ENCODE assay signal across 24 cellular contexts in genomic region chr5:169114466-169114865, GRCh38.
"Had no signal": no experiment of that assay in that cellular context is flagged by ENCODE, and none has a peak within 500 bp of the region (broad histone marks: within the 10 kb centered on the region; RNA-seq: fewer than 3 reads in every experiment).

No MANE protein-coding gene starts in this region.

- H3K27me3 ChIP-seq: left lung, ovary, right atrium auricular region, right lobe of liver, tibial nerve, uterus had no signal

- H3K4me1 Mint-ChIP-seq: immature natural killer cell; naive thymus-derived CD8-positive, alpha-beta T cell; stimulated activated memory B cell treated with anti-CD40 and anti-IgM and Interleukin-4, amounts not matched to agents 10 μg/mL and 1 μg/mL and 100 μg/mL, for 72 hours; stimulated activated naive CD8-positive, alpha-beta T cell treated with anti-CD3 and anti-CD28 coated beads, Interleukin-15, amount 100 ng/mL, for 72 hours had no signal

- ATAC-seq: left colon; left lung; lower lobe of right lung; naive thymus-derived CD8-positive, alpha-beta T cell; right lobe of liver; stimulated activated memory B cell treated with anti-CD40 and anti-IgM and Interleukin-4, amounts not matched to agents 10 μg/mL and 1 μg/mL and 100 μg/mL, for 72 hours; stimulated activated naive CD8-positive, alpha-beta T cell treated with anti-CD3 and anti-CD28 coated beads, Interleukin-15, amount 100 ng/mL, for 72 hours had no signal

- H3K27me3 Mint-ChIP-seq: stimulated activated memory B cell treated with anti-CD40 and anti-IgM and Interleukin-4, amounts not matched to agents 10 μg/mL and 1 μg/mL and 100 μg/mL, for 72 hours; stimulated activated naive CD8-positive, alpha-beta T cell treated with anti-CD3 and anti-CD28 coated beads, Interleukin-15, amount 100 ng/mL, for 72 hours had no signal

- H3K36me3 ChIP-seq: left lung, lower lobe of right lung, ovary, right atrium auricular region, right lobe of liver, tibial nerve, uterus had no signal

- H3K4me3 Mint-ChIP-seq: immature natural killer cell; naive thymus-derived CD8-positive, alpha-beta T cell; nephron; stimulated activated memory B cell treated with anti-CD40 and anti-IgM and Interleukin-4, amounts not matched to agents 10 μg/mL and 1 μg/mL and 100 μg/mL, for 72 hours; stimulated activated naive CD8-positive, alpha-beta T cell treated with anti-CD3 and anti-CD28 coated beads, Interleukin-15, amount 100 ng/mL, for 72 hours; type B pancreatic cell had no signal

- H3K4me3 ChIP-seq: left lung, lower lobe of right lung, ovary, right atrium auricular region, right lobe of liver, smooth muscle cell, tibial nerve, uterus had no signal

- H3K27ac Mint-ChIP-seq: immature natural killer cell; naive thymus-derived CD8-positive, alpha-beta T cell; nephron; progenitor cell of endocrine pancreas; stimulated activated memory B cell treated with anti-CD40 and anti-IgM and Interleukin-4, amounts not matched to agents 10 μg/mL and 1 μg/mL and 100 μg/mL, for 72 hours; stimulated activated naive CD8-positive, alpha-beta T cell treated with anti-CD3 and anti-CD28 coated beads, Interleukin-15, amount 100 ng/mL, for 72 hours; type B pancreatic cell had no signal

- H3K4me1 ChIP-seq: left lung, lower lobe of right lung, right lobe of liver, tibial nerve, uterus had no signal

- DNase-seq: immature natural killer cell; kidney; left colon; left lung; lower lobe of right lung; mammary epithelial cell; mesenchymal stem cell; naive thymus-derived CD8-positive, alpha-beta T cell; ovary; right lobe of liver; stimulated activated CD4-positive, alpha-beta T cell treated with anti-CD3 and anti-CD28 coated beads, Interleukin-1b, Interleukin-23, amount 100 ng/mL, for 48 hours; stimulated activated CD4-positive, alpha-beta T cell treated with anti-CD3 and anti-CD28 coated beads, Interleukin-2, amount 100 ng/mL, for 48 hours; stimulated activated CD4-positive, alpha-beta T cell treated with anti-CD3 and anti-CD28 coated beads, Interleukin-4, amount 100 ng/mL, for 4 hours; stimulated activated CD8-positive, alpha-beta memory T cell treated with anti-CD3 and anti-CD28 coated beads, Interleukin-4, amount 100 ng/mL, for 48 hours; stimulated activated naive CD4-positive, alpha-beta T cell treated with Interleukin-2 at 50 U/mL for 16 hours; stimulated activated naive CD8-positive, alpha-beta T cell treated with anti-CD3 and anti-CD28 coated beads, Interleukin-15, amount 100 ng/mL, for 72 hours; uterus had no signal

- H3K36me3 Mint-ChIP-seq: immature natural killer cell; naive thymus-derived CD8-positive, alpha-beta T cell; stimulated activated memory B cell treated with anti-CD40 and anti-IgM and Interleukin-4, amounts not matched to agents 10 μg/mL and 1 μg/mL and 100 μg/mL, for 72 hours had no signal

- H3K9me3 ChIP-seq: left lung, ovary, right atrium auricular region, right lobe of liver, uterus had no signal
